8 cellular contexts compared by ENCODE assay signal in genomic region chr2:950627-950992, GRCh38.
DNase-seq lines count a peak whose midpoint lies in the region; ATAC-seq and TF ChIP-seq lines count a peak whose summit lies in the region.

Gene SNTG2, plus strand, starts transcription at chr2:950849. Its CDS starts 148 bp downstream, at chr2:950997.

- ATAC-seq in memory B cell (ENCODE audit: low read depth) = no peak
- ATAC-seq in GM18909 (IDR thresholded peaks at IDR 0.05; ENCODE audit: poor library complexity, unreplicated experiment) = no peak

- DNase-seq in NCI-H1436 (lab: John Stamatoyannopoulos, UW) = peak; percentile 35
- DNase-seq in NCI-H1436 treated with DMSO at 0.1 percent for 48 hours (lab: John Stamatoyannopoulos, UW) = no peak
- DNase-seq in WERI-Rb-1 = peak; percentile 76
- peak; percentile 22 for DNase-seq in central memory CD4-positive, alpha-beta T cell
- no peak for DNase-seq in memory B cell (ENCODE audit: low spot score in 2 of 2)
- DNase-seq in stimulated activated naive CD4-positive, alpha-beta T cell (lab: John Stamatoyannopoulos, UW) = peak in 5 of 6 experiments; percentile 23 to 43 (median 31)
- DNase-seq in SKM-1 (lab: John Stamatoyannopoulos, UW; ENCODE audit: unreplicated experiment) = no peak

- H3K4me3 ChIP-seq in WERI-Rb-1 (ENCODE audit: low read depth, low read length) = peak within 1 kb of the TSS; percentile 54

- peak within 1 kb of the TSS; percentile 26; the same call in 1 of the 2 replicates for H3K27ac ChIP-seq in WERI-Rb-1

- H3K9me3 ChIP-seq in WERI-Rb-1 (ENCODE audit: severe bottlenecking) = no peaks in the 10 kb centered on the region

- H3K4me3 Mint-ChIP-seq in memory B cell = peak within 1 kb of the TSS; percentile 41

- no peaks in the 10 kb centered on the region for H3K36me3 ChIP-seq in WERI-Rb-1

- H3K27ac Mint-ChIP-seq in memory B cell = no peak within 1 kb of the TSS

- TF ChIP-seq CTCF in WERI-Rb-1 (IDR thresholded peaks at IDR 0.05; ENCODE audit: low read depth, low read length) = no peak

- peaks cover 7% of the 10 kb centered on the region for H3K27me3 ChIP-seq in WERI-Rb-1 (ENCODE audit: insufficient read depth, low read depth, severe bottlenecking)

- peaks cover 10% of the 10 kb centered on the region for H3K4me1 Mint-ChIP-seq in memory B cell

- no peaks in the 10 kb centered on the region for H3K36me3 Mint-ChIP-seq in memory B cell

- H3K9me3 Mint-ChIP-seq in memory B cell = no peaks in the 10 kb centered on the region

- peaks cover 14% of the 10 kb centered on the region for H3K27me3 Mint-ChIP-seq in memory B cell

Comparison
In these comparisons a context has a peak if more than half of its experiments do, and no peak if none do; other contexts are left out.
1. DNase-seq: peak in NCI-H1436 (single experiment), WERI-Rb-1 (single experiment), central memory CD4-positive, alpha-beta T cell (single experiment) and stimulated activated naive CD4-positive, alpha-beta T cell (5 of 6); none in NCI-H1436 treated with DMSO at 0.1 percent for 48 hours (single experiment), memory B cell (0 of 2) and SKM-1 (single experiment).